Comparison of ENCODE assay signal across 8 cellular contexts in genomic region chr16:84360170-84360569, GRCh38. TPM values are rescaled to one million over a fixed set of nuclear protein-coding genes. Genes with fewer than 3 reads are reported as not detected.
DNase-seq lines count a peak whose midpoint lies in the region; ATAC-seq and TF ChIP-seq lines count a peak whose summit lies in the region.
"Had no signal": no experiment of that assay in that cellular context is flagged by ENCODE, and none has a peak within 500 bp of the region (broad histone marks: within the 10 kb centered on the region; RNA-seq: fewer than 3 reads in every experiment).

No MANE protein-coding gene starts in this region.

- TF ChIP-seq CTCF in brain microvascular endothelial cell (IDR thresholded peaks at IDR 0.05; ENCODE audit: low read depth, low read length, missing control alignments) (no peak), glutamatergic neuron (IDR thresholded peaks at IDR 0.05; ENCODE audit: partially characterized antibody, unreplicated experiment) (no peak)

- H3K4me3 Mint-ChIP-seq in activated CD4-positive, alpha-beta T cell treated with anti-CD3 and anti-CD28 coated beads, Interleukin-2, amount 10 ng/mL, durations not matched to agents 7 days and 5 days: no peak overlapping the region
- H3K4me3 Mint-ChIP-seq in glutamatergic neuron (ENCODE audit: unreplicated experiment): no peak overlapping the region

- peak; percentile 63 for DNase-seq in Jurkat, Clone E6-1 (ENCODE audit: low read depth, low spot score)
- peak; percentile 60 for DNase-seq in activated CD4-positive, alpha-beta T cell treated with anti-CD3 and anti-CD28 coated beads, Interleukin-2, amount 10 ng/mL, durations not matched to agents 7 days and 5 days
- peak; percentile 6 for DNase-seq in brain microvascular endothelial cell
- DNase-seq in stimulated activated CD8-positive, alpha-beta memory T cell treated with anti-CD3 and anti-CD28 coated beads, Interleukin-2, amount 100 ng/mL, for 48 hours (ENCODE audit: low read depth in 2 of 2): peak; percentile 20 to 28
- DNase-seq in glutamatergic neuron: no peak
- DNase-seq in NCI-H2196 (lab: John Stamatoyannopoulos, UW; ENCODE audit: unreplicated experiment): no peak
- DNase-seq: SIG-M5 had no signal

- peaks cover 8% of the 10 kb centered on the region for H3K27me3 Mint-ChIP-seq in activated CD4-positive, alpha-beta T cell treated with anti-CD3 and anti-CD28 coated beads, Interleukin-2, amount 10 ng/mL, durations not matched to agents 7 days and 5 days
- peaks cover 2% of the 10 kb centered on the region for H3K27me3 Mint-ChIP-seq in glutamatergic neuron (ENCODE audit: unreplicated experiment)

- no peaks in the 10 kb centered on the region for H3K36me3 ChIP-seq in brain microvascular endothelial cell (replicated peaks)

- no peak overlapping the region for H3K27ac ChIP-seq in brain microvascular endothelial cell

- peaks cover 12% of the 10 kb centered on the region for H3K27me3 ChIP-seq in brain microvascular endothelial cell (replicated peaks)

- in situ Hi-C loops in brain microvascular endothelial cell (cut with HindIII; ENCODE audit: low pct_ligation_motif_present, low sequenced_read_pairs): no loop called here

- peaks cover 30% of the 10 kb centered on the region for H3K4me1 Mint-ChIP-seq in activated CD4-positive, alpha-beta T cell treated with anti-CD3 and anti-CD28 coated beads, Interleukin-2, amount 10 ng/mL, durations not matched to agents 7 days and 5 days
- H3K4me1 Mint-ChIP-seq in glutamatergic neuron (ENCODE audit: low read depth, unreplicated experiment): peaks cover 3% of the 10 kb centered on the region

- no peak for ATAC-seq in GM19023 (IDR thresholded peaks at IDR 0.05; ENCODE audit: unreplicated experiment)

- H3K4me3 ChIP-seq in Jurkat, Clone E6-1 (ENCODE audit: low read length): no peak overlapping the region
- H3K4me3 ChIP-seq in brain microvascular endothelial cell (ENCODE audit: low read depth, low read length): no peak overlapping the region

- CTCF ChIA-PET in activated CD4-positive, alpha-beta T cell treated with anti-CD3 and anti-CD28 coated beads, Interleukin-2, amount 10 ng/mL, durations not matched to agents 7 days and 5 days (lab: Charles Lee): no interaction called here

- no peaks in the 10 kb centered on the region for H3K36me3 Mint-ChIP-seq in activated CD4-positive, alpha-beta T cell treated with anti-CD3 and anti-CD28 coated beads, Interleukin-2, amount 10 ng/mL, durations not matched to agents 7 days and 5 days (ENCODE audit: low read depth)
- H3K36me3 Mint-ChIP-seq in glutamatergic neuron (ENCODE audit: unreplicated experiment): no peaks in the 10 kb centered on the region

- POLR2A ChIA-PET in activated CD4-positive, alpha-beta T cell treated with anti-CD3 and anti-CD28 coated beads, Interleukin-2, amount 10 ng/mL, durations not matched to agents 7 days and 5 days (lab: Charles Lee): no interaction called here

- no peaks in the 10 kb centered on the region for H3K9me3 Mint-ChIP-seq in activated CD4-positive, alpha-beta T cell treated with anti-CD3 and anti-CD28 coated beads, Interleukin-2, amount 10 ng/mL, durations not matched to agents 7 days and 5 days
- H3K9me3 Mint-ChIP-seq in glutamatergic neuron (ENCODE audit: unreplicated experiment): no peaks in the 10 kb centered on the region

- peak overlapping the region; percentile 67 for H3K27ac Mint-ChIP-seq in activated CD4-positive, alpha-beta T cell treated with anti-CD3 and anti-CD28 coated beads, Interleukin-2, amount 10 ng/mL, durations not matched to agents 7 days and 5 days
- no peak overlapping the region for H3K27ac Mint-ChIP-seq in glutamatergic neuron (ENCODE audit: unreplicated experiment)

RNA-seq across cellular contexts. Expression of gene ATP2C2, which starts 8.2 kb away (rescaled TPM):
- 1.0 TPM for polyA plus RNA-seq in Jurkat, Clone E6-1 (2012; ENCODE audit: insufficient read depth, insufficient read length)
- total RNA-seq in activated CD4-positive, alpha-beta T cell treated with anti-CD3 and anti-CD28 coated beads, Interleukin-2, amount 10 ng/mL, durations not matched to agents 7 days and 5 days: not detected
- not detected for total RNA-seq in glutamatergic neuron (ENCODE audit: unreplicated experiment)

Comparison
In these comparisons a context has a peak if more than half of its experiments do, and no peak if none do; other contexts are left out.
1. DNase-seq: peak in Jurkat, Clone E6-1 (single experiment), activated CD4-positive, alpha-beta T cell treated with anti-CD3 and anti-CD28 coated beads, Interleukin-2, amount 10 ng/mL, durations not matched to agents 7 days and 5 days (single experiment), brain microvascular endothelial cell (single experiment) and stimulated activated CD8-positive, alpha-beta memory T cell treated with anti-CD3 and anti-CD28 coated beads, Interleukin-2, amount 100 ng/mL, for 48 hours (2 of 2); none in glutamatergic neuron (single experiment) and NCI-H2196 (single experiment).